In the genomic region with DNA sequence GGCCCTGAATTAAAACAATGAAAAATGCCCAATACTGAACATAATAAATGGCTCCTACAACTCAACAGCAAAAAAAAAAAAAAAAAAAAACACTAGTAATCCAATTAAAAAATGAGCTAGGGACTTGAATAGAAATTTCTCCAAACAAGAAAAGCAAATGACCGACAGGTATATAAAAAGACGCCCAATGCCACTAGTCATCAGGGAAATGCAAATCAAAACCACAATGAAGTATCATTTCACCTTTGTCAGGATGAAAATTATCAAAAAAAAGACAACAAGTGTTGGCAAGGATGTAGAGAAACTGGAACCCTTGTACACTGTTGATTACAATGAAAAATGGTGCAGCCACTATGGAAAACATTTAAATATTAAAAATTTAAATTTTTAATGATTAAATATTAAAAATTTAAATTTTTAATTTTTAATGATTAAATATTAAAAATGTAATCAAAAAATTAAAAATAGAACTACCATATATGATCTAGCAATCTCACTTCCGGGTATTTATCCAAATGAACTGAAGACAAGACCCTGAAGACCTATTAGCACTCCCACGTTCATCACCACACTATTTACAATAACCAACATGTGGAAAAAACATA, we compare ENCODE assay signal across 1 cellular context.
TF ChIP-seq lines count a peak whose summit lies in the region.

No MANE protein-coding gene starts in this region.

TF ChIP-seq in GM12878, 131 proteins besides CTCF, POLR2A, EP300 and RAD21:
- peak; percentile 60 for TF ChIP-seq RUNX3 (IDR thresholded peaks at IDR 0.05; ENCODE audit: low read length)
- TF ChIP-seq MEF2A (IDR thresholded peaks at IDR 0.05; ENCODE audit: insufficient read depth, low read depth, low read length): no peak
- TF ChIP-seq, protein P1, sequence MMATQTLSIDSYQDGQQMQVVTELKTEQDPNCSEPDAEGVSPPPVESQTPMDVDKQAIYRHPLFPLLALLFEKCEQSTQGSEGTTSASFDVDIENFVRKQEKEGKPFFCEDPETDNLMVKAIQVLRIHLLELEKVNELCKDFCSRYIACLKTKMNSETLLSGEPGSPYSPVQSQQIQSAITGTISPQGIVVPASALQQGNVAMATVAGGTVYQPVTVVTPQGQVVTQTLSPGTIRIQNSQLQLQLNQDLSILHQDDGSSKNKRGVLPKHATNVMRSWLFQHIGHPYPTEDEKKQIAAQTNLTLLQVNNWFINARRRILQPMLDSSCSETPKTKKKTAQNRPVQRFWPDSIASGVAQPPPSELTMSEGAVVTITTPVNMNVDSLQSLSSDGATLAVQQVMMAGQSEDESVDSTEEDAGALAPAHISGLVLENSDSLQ (IDR thresholded peaks at IDR 0.05): peak; percentile 52
TF ChIP-seq in GM12878: peak in this region for 2.
